ENCODE assay signal across 8 cellular contexts in the genomic region with DNA sequence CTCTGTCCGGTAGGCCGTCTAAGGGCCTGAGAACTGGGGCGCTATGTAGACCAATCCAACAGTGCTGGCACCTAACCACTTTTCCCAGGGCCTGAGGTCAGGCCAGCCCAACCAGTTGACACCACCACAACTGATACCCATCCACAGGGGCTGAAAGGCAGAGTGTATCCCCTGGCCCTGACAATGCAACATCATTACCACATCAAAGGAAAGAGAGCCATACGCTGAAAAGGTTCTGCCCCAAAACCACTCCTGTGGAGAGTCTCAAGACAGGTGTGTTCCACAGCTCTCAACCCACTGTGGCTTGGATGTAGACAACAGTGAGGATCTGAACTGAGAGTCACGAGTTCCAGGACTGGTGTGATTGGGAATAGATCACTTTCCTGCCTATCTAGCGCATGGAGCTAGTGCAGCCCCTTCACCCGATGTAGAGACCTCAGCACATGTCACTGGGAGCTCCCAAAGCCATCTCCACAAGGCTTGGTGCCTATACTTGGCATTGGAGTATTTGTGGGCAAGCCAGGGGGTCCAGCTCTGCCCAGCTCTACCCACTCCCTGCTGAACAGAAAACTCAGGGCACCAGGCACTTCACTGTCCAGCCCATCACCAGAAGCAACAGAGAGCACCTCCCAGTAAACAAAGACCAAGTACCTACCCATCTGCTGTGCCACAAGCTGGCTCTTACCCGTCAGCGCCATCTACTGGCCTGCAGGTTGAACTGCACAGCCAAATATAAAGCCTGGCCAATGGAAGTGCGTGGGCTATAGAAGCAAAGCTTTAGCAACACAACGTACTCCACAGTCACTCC.
A peak's percentile ranks its signal among the peaks of the same experiment; 100 is the strongest.
DNase-seq lines count a peak whose midpoint lies in the region; ATAC-seq and TF ChIP-seq lines count a peak whose summit lies in the region.

No MANE protein-coding gene starts in this region.

- peak; percentile 12 for DNase-seq in GM06990 (ENCODE audit: extremely low read depth, insufficient read length)
- DNase-seq in NAMALWA (ENCODE audit: low spot score), result peak; percentile 89
- DNase-seq in UCSD-AML1 (lab: John Stamatoyannopoulos, UW; ENCODE audit: unreplicated experiment), result peak; percentile 65
- DNase-seq in dermis blood vessel endothelial cell, result peak; percentile 7
- peak; percentile 23 for DNase-seq in myocyte (ENCODE audit: low read depth)
- DNase-seq in thoracic aorta (ENCODE audit: low spot score), result no peak
- DNase-seq in NCI-H1048 (lab: John Stamatoyannopoulos, UW), result no peak

- no peaks in the 10 kb centered on the region for H3K27me3 ChIP-seq in GM06990 (replicated peaks; ENCODE audit: control insufficient read depth, insufficient read depth, low read length)
- no peaks in the 10 kb centered on the region for H3K27me3 ChIP-seq in thoracic aorta (replicated peaks; ENCODE audit: insufficient read depth)

- H3K27ac ChIP-seq in thoracic aorta, result no peak overlapping the region

- peaks cover 3% of the 10 kb centered on the region for H3K9me3 ChIP-seq in thoracic aorta

- ATAC-seq in thoracic aorta (ENCODE audit: insufficient number of reproducible peaks, low FRiP score, low read depth) (no peak), GM18867 (IDR thresholded peaks at IDR 0.05; ENCODE audit: unreplicated experiment) (no peak)

- H3K36me3 ChIP-seq in GM06990 (ENCODE audit: control insufficient read depth, insufficient read depth, low read length), result no peaks in the 10 kb centered on the region
- H3K36me3 ChIP-seq in thoracic aorta, result no peaks in the 10 kb centered on the region

- TF ChIP-seq CTCF in GM06990 (IDR thresholded peaks at IDR 0.05; ENCODE audit: insufficient read depth, low read length, poor library complexity, severe bottlenecking), result peak; percentile 87
- TF ChIP-seq CTCF in thoracic aorta (IDR thresholded peaks at IDR 0.05), result peak; percentile 18

- no peak overlapping the region for H3K4me3 ChIP-seq in GM06990 (replicated peaks; ENCODE audit: low read depth, low read length)
- H3K4me3 ChIP-seq in thoracic aorta, result no peak overlapping the region

- no peaks in the 10 kb centered on the region for H3K4me1 ChIP-seq in thoracic aorta (ENCODE audit: control insufficient read depth in 1 of 2, low read depth in 2 of 2)

Comparison
In these comparisons a context has a peak if more than half of its experiments do, and no peak if none do; other contexts are left out.
1. DNase-seq: peak in GM06990 (single experiment), NAMALWA (single experiment), UCSD-AML1 (single experiment), dermis blood vessel endothelial cell (single experiment) and myocyte (single experiment); none in thoracic aorta (single experiment) and NCI-H1048 (single experiment).